10 cellular contexts compared by ENCODE assay signal in the genomic region with DNA sequence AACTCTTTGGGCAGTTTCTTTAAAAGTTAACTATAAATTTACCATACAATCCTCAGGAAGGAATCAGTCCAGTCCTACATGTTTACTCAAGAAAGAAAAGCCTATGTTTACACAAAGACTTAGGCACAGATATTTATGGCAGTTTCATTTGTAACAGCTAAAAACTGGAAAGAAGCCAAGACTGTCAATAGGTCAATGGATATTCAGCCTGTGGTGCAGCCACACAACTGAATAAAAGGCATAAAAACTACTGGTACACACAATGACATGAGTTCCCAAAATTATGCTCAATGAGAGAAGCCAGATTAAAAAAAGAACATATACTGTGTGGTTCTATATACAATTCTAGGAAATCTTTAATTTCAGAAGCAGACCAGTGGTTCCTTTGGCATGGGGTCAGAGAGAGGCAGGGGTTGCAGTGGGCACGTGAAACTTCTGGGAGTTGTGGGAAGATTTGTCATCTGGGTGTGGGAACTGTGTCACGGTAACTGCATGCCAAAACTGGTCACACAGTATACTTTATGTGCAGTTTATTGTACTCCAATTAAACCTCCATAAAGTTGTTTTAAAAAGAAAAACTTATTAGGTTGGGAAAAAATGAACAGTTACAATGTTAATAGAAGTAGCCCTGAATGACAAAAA. TPM values are rescaled to one million over a fixed set of nuclear protein-coding genes. Genes with fewer than 3 reads are reported as not detected.
A peak's percentile ranks its signal among the peaks of the same experiment; 100 is the strongest.
DNase-seq lines count a peak whose midpoint lies in the region; ATAC-seq and TF ChIP-seq lines count a peak whose summit lies in the region.
"Had no signal": no experiment of that assay in that cellular context is flagged by ENCODE, and none has a peak within 500 bp of the region (broad histone marks: within the 10 kb centered on the region; RNA-seq: fewer than 3 reads in every experiment).

No MANE protein-coding gene starts in this region.

- BruUV-seq in mammary epithelial cell (replicated peaks; lab: Mats Ljungman, UMichigan) = no TSS peak

- dilution Hi-C loops in mammary epithelial cell (cut with HindIII; ENCODE audit: low sequenced_read_pairs) = no loop called here

- no peak overlapping the region for H3K4me3 Mint-ChIP-seq in nephron progenitor cell
- H3K4me3 Mint-ChIP-seq: neural crest cell had no signal

- TF ChIP-seq POLR2A in suprapubic skin (IDR thresholded peaks at IDR 0.05) = no peak

- H3K27me3 Mint-ChIP-seq in nephron progenitor cell (ENCODE audit: low read depth, poor library complexity) = no peaks in the 10 kb centered on the region

- H3K27ac ChIP-seq in mammary epithelial cell (ENCODE audit: insufficient read depth, low read depth, low read length) = no peak overlapping the region
- H3K27ac ChIP-seq in suprapubic skin = no peak overlapping the region

- H3K27me3 ChIP-seq in mammary epithelial cell (ENCODE audit: insufficient read depth, low read length) (no peaks in the 10 kb centered on the region), suprapubic skin (no peaks in the 10 kb centered on the region)

- no peak for TF ChIP-seq CTCF in mammary epithelial cell (conservative IDR thresholded peaks at IDR 0.05 in 1 of 2, IDR thresholded peaks at IDR 0.05 in 1 of 2; ENCODE audit: extremely low read depth in 1 of 2, insufficient read depth in 1 of 2, low read depth in 1 of 2, low read length in 2 of 2)
- no peak for TF ChIP-seq CTCF in nephron progenitor cell (IDR thresholded peaks at IDR 0.05)
- no peak for TF ChIP-seq CTCF in suprapubic skin (IDR thresholded peaks at IDR 0.05)

- H3K79me2 ChIP-seq in mammary epithelial cell (ENCODE audit: insufficient read depth, low read length) = peaks cover 61% of the 10 kb centered on the region

- H3K36me3 Mint-ChIP-seq in nephron progenitor cell (ENCODE audit: low read depth) = peaks cover 48% of the 10 kb centered on the region

- H3K27ac Mint-ChIP-seq in nephron progenitor cell = peak overlapping the region; percentile 94

- H3K4me1 ChIP-seq in mammary epithelial cell (ENCODE audit: insufficient read depth, low read length) (no peaks in the 10 kb centered on the region), suprapubic skin (no peaks in the 10 kb centered on the region)

- no peak overlapping the region for H3K9ac ChIP-seq in mammary epithelial cell (ENCODE audit: insufficient read depth, low read length)

- CTCF ChIA-PET in mammary epithelial cell (lab: Charles Lee; ENCODE audit: low non-redundant PET) = no interaction called here

- no peaks in the 10 kb centered on the region for H3K9me3 ChIP-seq in mammary epithelial cell (replicated peaks; ENCODE audit: insufficient read depth, low read length)
- no peaks in the 10 kb centered on the region for H3K9me3 ChIP-seq in suprapubic skin

- H3K36me3 ChIP-seq in mammary epithelial cell (ENCODE audit: insufficient read depth, low read length) (no peaks in the 10 kb centered on the region), suprapubic skin (no peaks in the 10 kb centered on the region)

- no peaks in the 10 kb centered on the region for H4K20me1 ChIP-seq in mammary epithelial cell (ENCODE audit: insufficient read depth, low read length)

- peaks cover 15% of the 10 kb centered on the region for H3K9me3 Mint-ChIP-seq in nephron progenitor cell

- no peak overlapping the region for H2AFZ ChIP-seq in mammary epithelial cell (ENCODE audit: low read depth, low read length)

- peaks cover 32% of the 10 kb centered on the region for H3K4me1 Mint-ChIP-seq in nephron progenitor cell

- peak; percentile 31 for ATAC-seq in GM18907 (IDR thresholded peaks at IDR 0.05; ENCODE audit: unreplicated experiment)

- 29% methylated on average over 2 of the region's 2 CpGs for WGBS in mammary epithelial cell (ENCODE audit: low coverage, missing lambda C conversion rate)
- 27% methylated on average over 2 of the region's 2 CpGs for WGBS in suprapubic skin

- in situ Hi-C loops in mammary epithelial cell (cut with MboI; ENCODE audit: low sequenced_read_pairs in 2 of 2) = no loop called here

- intact Hi-C loops in mammary epithelial cell (cut with micrococcal nuclease) = no loop called here

- H3K4me2 ChIP-seq in mammary epithelial cell (ENCODE audit: insufficient read depth, low read depth, low read length) = no peak overlapping the region

- DNase-seq in NCI-H2081 (lab: John Stamatoyannopoulos, UW) (peak; percentile 24 to 74), mammary epithelial cell (peak; percentile 4), nephron progenitor cell (no peak), mucosa of gallbladder (ENCODE audit: low spot score) (no peak), nucleus accumbens (lab: John Stamatoyannopoulos, UW) (no peak), AML-193 (lab: John Stamatoyannopoulos, UW) (no peak), suprapubic skin (ENCODE audit: low spot score in 2 of 2) (no peak)
- DNase-seq: NCI-H2107 had no signal

- TF ChIP-seq EP300 in suprapubic skin (IDR thresholded peaks at IDR 0.05) = no peak

- H3K4me3 ChIP-seq in mammary epithelial cell (replicated peaks in 1 of 3; ENCODE audit: insufficient read depth in 1 of 3, low read depth in 2 of 3, low read length in 3 of 3) = no peak overlapping the region
- no peak overlapping the region for H3K4me3 ChIP-seq in suprapubic skin

RNA-seq across cellular contexts. Expression of gene STS, which starts 26.8 kb away (rescaled TPM):
- total RNA-seq in mammary epithelial cell (1 to 10 TPM; 2.2 to 2.7 TPM), mucosa of gallbladder (11.9 TPM), suprapubic skin (1 to 10 TPM; 5.0 to 7.9 (median 5.6) TPM)
- 2.0 TPM for polyA plus RNA-seq in mammary epithelial cell
- polyA minus RNA-seq in mammary epithelial cell = 7.2 TPM

RNA-seq across cellular contexts. Expression of gene PUDP, which starts 27.3 kb away (rescaled TPM):
- total RNA-seq in mammary epithelial cell = 10 to 100 TPM in 1 of 2 donors, 1 to 10 TPM in 1; 6.8 to 19.1 TPM
- 26.1 TPM for polyA plus RNA-seq in mammary epithelial cell
- polyA minus RNA-seq in mammary epithelial cell = 37.6 TPM
- 42.2 TPM for total RNA-seq in mucosa of gallbladder
- 10 to 100 TPM in 1 of 4 donors, 1 to 10 TPM in 3; 5.3 to 16.1 (median 5.6) TPM for total RNA-seq in suprapubic skin

Comparison
In these comparisons a context has a peak if more than half of its experiments do, and no peak if none do; other contexts are left out.
1. DNase-seq: peak in NCI-H2081 (2 of 2) and mammary epithelial cell (single experiment); none in nephron progenitor cell (single experiment), mucosa of gallbladder (single experiment), nucleus accumbens (0 of 56), AML-193 (0 of 2) and suprapubic skin (0 of 2).